Comparison of ENCODE assay signal across 18 cellular contexts in genomic region chr3:19668163-19668562, GRCh38.
"Had no signal": no experiment of that assay in that cellular context is flagged by ENCODE, and none has a peak within 500 bp of the region (broad histone marks: within the 10 kb centered on the region; RNA-seq: fewer than 3 reads in every experiment).

No MANE protein-coding gene starts in this region.

- H3K4me3 ChIP-seq: colonic mucosa, esophagus muscularis mucosa, gastroesophageal sphincter, heart left ventricle, hepatocyte, left lung, lower lobe of right lung had no signal

- H3K27me3 Mint-ChIP-seq: dendritic cell treated with granulocyte-macrophage colony-stimulating factor and Interleukin-4, amounts not matched to agents 40 ng/mL and 50 ng/mL, for 4 days; effector memory CD8-positive, alpha-beta T cell; naive thymus-derived CD4-positive, alpha-beta T cell had no signal

- H3K9me3 Mint-ChIP-seq: dendritic cell treated with granulocyte-macrophage colony-stimulating factor and Interleukin-4, amounts not matched to agents 40 ng/mL and 50 ng/mL, for 4 days had no signal

- H3K4me1 Mint-ChIP-seq: naive thymus-derived CD4-positive, alpha-beta T cell had no signal

- H3K27ac Mint-ChIP-seq: dendritic cell treated with granulocyte-macrophage colony-stimulating factor and Interleukin-4, amounts not matched to agents 40 ng/mL and 50 ng/mL, for 4 days; effector memory CD8-positive, alpha-beta T cell; naive thymus-derived CD4-positive, alpha-beta T cell had no signal

- H3K36me3 Mint-ChIP-seq: naive thymus-derived CD4-positive, alpha-beta T cell had no signal

- H3K36me3 ChIP-seq: colonic mucosa, esophagus muscularis mucosa, gastroesophageal sphincter, heart left ventricle, left lung, lower lobe of right lung had no signal

- H3K27ac ChIP-seq: colonic mucosa, esophagus muscularis mucosa, foreskin keratinocyte, gastroesophageal sphincter, heart left ventricle, hepatocyte, left lung, lower lobe of right lung had no signal

- H3K4me1 ChIP-seq: colonic mucosa, esophagus muscularis mucosa, foreskin keratinocyte, gastroesophageal sphincter, heart left ventricle, left lung, lower lobe of right lung had no signal

- H3K27me3 ChIP-seq: colonic mucosa, esophagus muscularis mucosa, foreskin keratinocyte, gastroesophageal sphincter, hepatocyte, left lung had no signal

- ATAC-seq: effector memory CD8-positive, alpha-beta T cell; foreskin keratinocyte; gastroesophageal sphincter; heart left ventricle; left cardiac atrium; left lung; left ventricle myocardium superior; lower lobe of right lung; naive thymus-derived CD4-positive, alpha-beta T cell had no signal

- H3K4me3 Mint-ChIP-seq: dendritic cell treated with granulocyte-macrophage colony-stimulating factor and Interleukin-4, amounts not matched to agents 40 ng/mL and 50 ng/mL, for 4 days; effector memory CD8-positive, alpha-beta T cell; naive thymus-derived CD4-positive, alpha-beta T cell had no signal

- H3K9me3 ChIP-seq: colonic mucosa, esophagus muscularis mucosa, gastroesophageal sphincter, heart left ventricle, lower lobe of right lung had no signal

- DNase-seq: colonic mucosa; cortex of kidney; effector CD8-positive, alpha-beta T cell; effector memory CD8-positive, alpha-beta T cell; foreskin keratinocyte; heart left ventricle; hypothalamus; left cardiac atrium; left lung; left ventricle myocardium superior; lower lobe of right lung; mesenchymal stem cell; midbrain; naive thymus-derived CD4-positive, alpha-beta T cell had no signal
